8 cellular contexts compared by ENCODE assay signal in the genomic region with DNA sequence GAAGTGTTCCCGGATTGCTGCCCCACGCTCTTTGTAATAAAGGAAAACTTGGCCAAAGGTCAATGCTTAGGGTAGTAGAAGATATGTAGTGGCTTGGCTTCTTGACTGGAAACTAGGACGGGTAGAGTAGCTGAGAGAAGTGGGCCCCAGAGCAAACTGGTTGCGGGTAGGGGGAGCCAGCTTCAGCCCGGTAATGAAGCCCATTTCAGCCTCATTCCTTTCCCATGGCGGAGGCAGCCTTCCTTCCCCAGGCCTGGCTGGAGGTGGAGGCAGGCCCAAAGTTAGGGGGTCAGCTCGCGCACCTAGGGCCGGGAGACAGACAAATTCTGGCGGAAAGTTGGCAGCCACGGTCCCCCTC. TPM values are rescaled to one million over a fixed set of nuclear protein-coding genes. Genes with fewer than 3 reads are reported as not detected.
DNase-seq lines count a peak whose midpoint lies in the region; TF ChIP-seq lines count a peak whose summit lies in the region.

No MANE protein-coding gene starts in this region.

- H3K36me3 ChIP-seq in GM06990 (ENCODE audit: control insufficient read depth, insufficient read depth, low read length): no peaks in the 10 kb centered on the region; the same call in 1 of the 2 replicates
- H3K36me3 ChIP-seq in NT2/D1 (ENCODE audit: insufficient read depth, insufficient read length, low read length): peaks cover 5% of the 10 kb centered on the region
- no peaks in the 10 kb centered on the region for H3K36me3 ChIP-seq in effector memory CD4-positive, alpha-beta T cell (ENCODE audit: control insufficient read depth, insufficient read depth, low read length)
- no peaks in the 10 kb centered on the region for H3K36me3 ChIP-seq in vagina

- TF ChIP-seq CTCF in GM06990 (IDR thresholded peaks at IDR 0.05; ENCODE audit: insufficient read depth, low read length, poor library complexity, severe bottlenecking): no peak
- no peak for TF ChIP-seq CTCF in vagina (IDR thresholded peaks at IDR 0.05)

- H3K27ac ChIP-seq in effector memory CD4-positive, alpha-beta T cell (ENCODE audit: insufficient read depth, low read length, poor library complexity, severe bottlenecking): no peak overlapping the region
- H3K27ac ChIP-seq in vagina: peak overlapping the region; percentile 86

- H3K4me3 ChIP-seq in GM06990 (replicated peaks; ENCODE audit: low read depth, low read length) (peak overlapping the region; percentile 63), NT2/D1 (ENCODE audit: insufficient read length, low read depth) (peak overlapping the region; percentile 93), vagina (peak overlapping the region; percentile 79 to 80)
- H3K4me3 ChIP-seq in effector memory CD4-positive, alpha-beta T cell (ENCODE audit: insufficient read depth, low read depth, low read length, poor library complexity, severe bottlenecking): peak overlapping the region; percentile 53

- no peak for TF ChIP-seq POLR2A in vagina (IDR thresholded peaks at IDR 0.05)

- H3K4me1 ChIP-seq in NT2/D1 (ENCODE audit: insufficient read depth, insufficient read length): peaks cover 2% of the 10 kb centered on the region
- H3K4me1 ChIP-seq in effector memory CD4-positive, alpha-beta T cell (ENCODE audit: control insufficient read depth, insufficient read depth, low read length, poor library complexity, severe bottlenecking): peaks cover 7% of the 10 kb centered on the region
- H3K4me1 ChIP-seq in vagina: peaks cover 18% of the 10 kb centered on the region

- H3K9ac ChIP-seq in NT2/D1 (ENCODE audit: insufficient read length, low read depth): peak overlapping the region; percentile 99

- H3K9me3 ChIP-seq in NT2/D1 (ENCODE audit: insufficient read depth, low read length): no peaks in the 10 kb centered on the region
- H3K9me3 ChIP-seq in effector memory CD4-positive, alpha-beta T cell (ENCODE audit: control insufficient read depth, low read length): no peaks in the 10 kb centered on the region
- H3K9me3 ChIP-seq in vagina: no peaks in the 10 kb centered on the region

- intact Hi-C loops in vagina (cut with DNase I): loop anchor here (5.0 kb wide), 1 partner anchor 51 kb away; no protein-coding TSS in a partner anchor

- H3K27me3 ChIP-seq in GM06990 (replicated peaks; ENCODE audit: control insufficient read depth, insufficient read depth, low read length) (no peaks in the 10 kb centered on the region), NT2/D1 (ENCODE audit: insufficient read depth, insufficient read length) (no peaks in the 10 kb centered on the region), vagina (no peaks in the 10 kb centered on the region)
- peaks cover 5% of the 10 kb centered on the region for H3K27me3 ChIP-seq in effector memory CD4-positive, alpha-beta T cell (replicated peaks; ENCODE audit: control insufficient read depth, insufficient read depth, low read length, poor library complexity, severe bottlenecking)

- no peak for DNase-seq in GM06990 (ENCODE audit: extremely low read depth, insufficient read length)
- no peak for DNase-seq in NT2/D1 (ENCODE audit: low read depth, low spot score)
- no peak for DNase-seq in effector memory CD4-positive, alpha-beta T cell
- peak; percentile 50 for DNase-seq in midbrain (lab: John Stamatoyannopoulos, UW)
- DNase-seq in vagina (ENCODE audit: extremely low spot score in 2 of 2): no peak
- no peak for DNase-seq in NCI-H446 (lab: John Stamatoyannopoulos, UW)
- DNase-seq in islet precursor cell: no peak
- no peak for DNase-seq in epidermal melanocyte (ENCODE audit: insufficient read length, low spot score)

RNA-seq across cellular contexts. Expression of gene NEXN, which starts 0.4 kb away (rescaled TPM):
- 20.1 TPM for total RNA-seq in vagina
